Comparison of ENCODE assay signal across 8 cellular contexts in the genomic region with DNA sequence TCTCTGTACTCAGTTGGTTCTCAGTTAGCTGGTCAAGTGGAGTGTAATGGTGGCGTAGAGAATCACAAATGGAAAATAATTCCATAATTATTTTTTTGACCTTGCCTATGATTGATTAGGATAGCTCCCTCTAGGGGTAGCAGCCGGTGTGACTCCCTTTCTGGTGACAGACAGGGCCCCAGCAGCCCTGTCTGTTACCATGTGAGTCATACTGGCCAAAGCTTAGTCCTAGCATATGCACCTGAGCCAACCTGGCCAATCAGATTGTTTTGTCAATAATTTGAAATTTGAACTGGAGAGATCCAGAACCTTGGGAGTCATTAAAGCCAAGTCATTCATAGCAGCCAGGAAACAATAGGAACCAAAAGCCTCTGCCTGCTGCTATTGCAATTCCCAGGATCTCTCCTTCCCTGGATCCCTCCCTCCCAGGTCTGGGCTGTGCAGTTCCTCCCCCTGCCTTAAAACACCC. TPM values are rescaled to one million over a fixed set of nuclear protein-coding genes. Genes with fewer than 3 reads are reported as not detected.
DNase-seq lines count a peak whose midpoint lies in the region; ATAC-seq and TF ChIP-seq lines count a peak whose summit lies in the region.

No MANE protein-coding gene starts in this region.

- H3K36me3 ChIP-seq in prostate gland (no peaks in the 10 kb centered on the region), vagina (peaks cover 0 to 10% of the 10 kb centered on the region in 2 donors)

- H3K4me1 Mint-ChIP-seq in CD4-positive, alpha-beta T cell (ENCODE audit: low read depth) = peaks cover 57% of the 10 kb centered on the region
- peaks cover 67% of the 10 kb centered on the region for H3K4me1 Mint-ChIP-seq in activated naive CD8-positive, alpha-beta T cell (ENCODE audit: low read depth)
- peaks cover 5% of the 10 kb centered on the region for H3K4me1 Mint-ChIP-seq in glutamatergic neuron (ENCODE audit: low read depth, unreplicated experiment)

- no peak overlapping the region for H3K27ac ChIP-seq in CD4-positive, alpha-beta T cell (ENCODE audit: low read depth, low read length)
- H3K27ac ChIP-seq in prostate gland = peak overlapping the region; percentile 62 to 93
- no peak overlapping the region for H3K27ac ChIP-seq in vagina

- H3K4me3 Mint-ChIP-seq in CD4-positive, alpha-beta T cell = peak overlapping the region; percentile 64
- H3K4me3 Mint-ChIP-seq in activated naive CD8-positive, alpha-beta T cell = no peak overlapping the region
- no peak overlapping the region for H3K4me3 Mint-ChIP-seq in glutamatergic neuron (ENCODE audit: unreplicated experiment)

- ATAC-seq in CD4-positive, alpha-beta T cell (ENCODE audit: poor library complexity) = peak; percentile 79
- ATAC-seq in GM21825 (IDR thresholded peaks at IDR 0.05; ENCODE audit: unreplicated experiment) = peak; percentile 36

- H3K9me3 ChIP-seq in CD4-positive, alpha-beta T cell (ENCODE audit: control insufficient read depth, low read length) = no peaks in the 10 kb centered on the region
- H3K9me3 ChIP-seq in prostate gland = no peaks in the 10 kb centered on the region
- H3K9me3 ChIP-seq in vagina = no peaks in the 10 kb centered on the region

- peak; percentile 85 for TF ChIP-seq CTCF in CD4-positive, alpha-beta T cell (IDR thresholded peaks at IDR 0.05)
- TF ChIP-seq CTCF in glutamatergic neuron (IDR thresholded peaks at IDR 0.05; ENCODE audit: partially characterized antibody, unreplicated experiment) (peak; percentile 85), prostate gland (IDR thresholded peaks at IDR 0.05) (peak; percentile 89 to 93 (median 90)), vagina (IDR thresholded peaks at IDR 0.05) (peak; percentile 8 to 65 (median 32))

- DNase-seq in CD4-positive, alpha-beta T cell = peak; percentile 50 to 68 (median 62)
- DNase-seq in NCI-H1105 (lab: John Stamatoyannopoulos, UW) = peak; percentile 38
- peak; percentile 64 to 82 for DNase-seq in SW 1271 (lab: John Stamatoyannopoulos, UW)
- peak; percentile 79 for DNase-seq in glutamatergic neuron
- DNase-seq in prostate gland (ENCODE audit: low spot score) = peak; percentile 91
- no peak for DNase-seq in vagina (ENCODE audit: extremely low spot score in 2 of 2)

- H3K27me3 ChIP-seq in CD4-positive, alpha-beta T cell (ENCODE audit: control insufficient read depth, insufficient read depth, low read length) = no peaks in the 10 kb centered on the region
- no peaks in the 10 kb centered on the region for H3K27me3 ChIP-seq in prostate gland (replicated peaks; ENCODE audit: insufficient read depth)
- H3K27me3 ChIP-seq in vagina = no peaks in the 10 kb centered on the region

- no peak overlapping the region for H3K4me3 ChIP-seq in prostate gland
- no peak overlapping the region for H3K4me3 ChIP-seq in vagina

- intact Hi-C loops in CD4-positive, alpha-beta T cell (cut with DNase I, micrococcal nuclease) = no loop called here
- intact Hi-C loops in prostate gland (cut with DNase I) = loop anchor here (5.0 kb wide), 1 partner anchor 40 kb away; no protein-coding TSS in a partner anchor
- intact Hi-C loops in vagina (cut with DNase I) = loop anchor here (10.0 kb wide), 2 partner anchors 52 to 78 kb away; partner anchors contain the start of gene SP2

- 10% methylated on average over 2 of the region's 2 CpGs for WGBS in prostate gland

- H3K4me1 ChIP-seq in prostate gland (replicated peaks) = peaks cover 21% of the 10 kb centered on the region
- peaks cover 23% of the 10 kb centered on the region for H3K4me1 ChIP-seq in vagina

- peak overlapping the region; percentile 61 for H3K27ac Mint-ChIP-seq in CD4-positive, alpha-beta T cell
- peak overlapping the region; percentile 89 for H3K27ac Mint-ChIP-seq in activated naive CD8-positive, alpha-beta T cell
- peak overlapping the region; percentile 22 for H3K27ac Mint-ChIP-seq in glutamatergic neuron (ENCODE audit: unreplicated experiment)

- CTCF ChIA-PET in CD4-positive, alpha-beta T cell (lab: Charles Lee) = interaction anchor here (0.7 to 6.2 kb wide), 8 partner anchors 8 to 445 kb away, joined by 3 to 70 read pairs (median 4); partner anchors contain the start of genes CDK5RAP3, LRRC46 and MRPL10

- TF ChIP-seq POLR2A in prostate gland (IDR thresholded peaks at IDR 0.05) = peak; percentile 47
- TF ChIP-seq POLR2A in vagina (IDR thresholded peaks at IDR 0.05) = no peak

- no peaks in the 10 kb centered on the region for H3K9me3 Mint-ChIP-seq in CD4-positive, alpha-beta T cell
- H3K9me3 Mint-ChIP-seq in activated naive CD8-positive, alpha-beta T cell (ENCODE audit: low read depth) = no peaks in the 10 kb centered on the region
- H3K9me3 Mint-ChIP-seq in glutamatergic neuron (ENCODE audit: unreplicated experiment) = peaks cover 1% of the 10 kb centered on the region

- H3K27me3 Mint-ChIP-seq in CD4-positive, alpha-beta T cell = no peaks in the 10 kb centered on the region
- no peaks in the 10 kb centered on the region for H3K27me3 Mint-ChIP-seq in activated naive CD8-positive, alpha-beta T cell
- H3K27me3 Mint-ChIP-seq in glutamatergic neuron (ENCODE audit: unreplicated experiment) = peaks cover 1% of the 10 kb centered on the region

- POLR2A ChIA-PET in CD4-positive, alpha-beta T cell (lab: Charles Lee) = interaction anchor here (0.8 to 1.9 kb wide), 2 partner anchors 23 to 51 kb away, joined by 5 to 7 read pairs; partner anchors contain the start of genes CDK5RAP3 and SP2

- peaks cover 34% of the 10 kb centered on the region for H3K36me3 Mint-ChIP-seq in CD4-positive, alpha-beta T cell (ENCODE audit: low read depth)
- peaks cover 11% of the 10 kb centered on the region for H3K36me3 Mint-ChIP-seq in activated naive CD8-positive, alpha-beta T cell
- no peaks in the 10 kb centered on the region for H3K36me3 Mint-ChIP-seq in glutamatergic neuron (ENCODE audit: unreplicated experiment)

RNA-seq across cellular contexts. Expression of gene PNPO, which starts 5.6 kb away (rescaled TPM):
- 1 to 10 TPM; 2.2 to 2.4 TPM for total RNA-seq in CD4-positive, alpha-beta T cell
- 6.0 TPM for total RNA-seq in glutamatergic neuron (ENCODE audit: unreplicated experiment)
- 10 to 100 TPM; 37.3 to 55.2 TPM for total RNA-seq in prostate gland
- total RNA-seq in vagina = 42.7 TPM

RNA-seq across cellular contexts. Expression of gene PRR15L, which starts 10.7 kb away (rescaled TPM):
- not detected for total RNA-seq in CD4-positive, alpha-beta T cell
- total RNA-seq in glutamatergic neuron (ENCODE audit: unreplicated experiment) (not detected), prostate gland (10 to 100 TPM; 19.9 to 59.7 TPM), vagina (2.2 TPM)

RNA-seq across cellular contexts. Expression of gene CDK5RAP3, which starts 23.9 kb away (rescaled TPM):
- 100 to 1,000 TPM; 206 to 224 TPM for total RNA-seq in CD4-positive, alpha-beta T cell
- total RNA-seq in glutamatergic neuron (ENCODE audit: unreplicated experiment) (196 TPM), prostate gland (100 to 1,000 TPM; 185 to 193 TPM), vagina (144 TPM)

RNA-seq across cellular contexts. Expression of gene SP2, which starts 50.9 kb away (rescaled TPM):
- 10 to 100 TPM; 19.9 to 21.5 TPM for total RNA-seq in CD4-positive, alpha-beta T cell
- total RNA-seq in glutamatergic neuron (ENCODE audit: unreplicated experiment) (17.8 TPM), prostate gland (10 to 100 TPM; 15.2 to 15.8 TPM), vagina (11.3 TPM)

Comparison
In these comparisons a context has a peak if more than half of its experiments do, and no peak if none do; other contexts are left out.
1. DNase-seq: peak in CD4-positive, alpha-beta T cell (10 of 10), NCI-H1105 (single experiment), SW 1271 (2 of 2), glutamatergic neuron (single experiment) and prostate gland (single experiment); none in vagina (0 of 2).
2. H3K27ac ChIP-seq: peak in prostate gland (2 of 2); none in CD4-positive, alpha-beta T cell (single experiment) and vagina (single experiment).
3. H3K27ac Mint-ChIP-seq: peak in every context shown above with its lines; median percentile 89 in activated naive CD8-positive, alpha-beta T cell; 61 in CD4-positive, alpha-beta T cell; 22 in glutamatergic neuron.
4. CTCF ChIP-seq: peak in every context shown above with its lines; median percentile 90 in prostate gland; 85 in CD4-positive, alpha-beta T cell; 85 in glutamatergic neuron; 32 in vagina.
5. intact Hi-C loops: an anchor here in prostate gland (5.0 kb wide) and vagina (10.0 kb wide); none called in CD4-positive, alpha-beta T cell.